Comparison of ENCODE assay signal across 9 cellular contexts in genomic region chr18:37403100-37403781, GRCh38.
DNase-seq lines count a peak whose midpoint lies in the region; ATAC-seq and TF ChIP-seq lines count a peak whose summit lies in the region.
"Had no signal": no experiment of that assay in that cellular context is flagged by ENCODE, and none has a peak within 500 bp of the region (broad histone marks: within the 10 kb centered on the region; RNA-seq: fewer than 3 reads in every experiment).

No MANE protein-coding gene starts in this region.

- no peak overlapping the region for H3K4me2 ChIP-seq in Loucy (ENCODE audit: low read depth, low read length, poor library complexity, severe bottlenecking)

- peak overlapping the region; percentile 22; the same call in 1 of the 2 replicates for H2AFZ ChIP-seq in Loucy (ENCODE audit: low read length)

- no peaks in the 10 kb centered on the region for H4K20me1 ChIP-seq in Loucy (ENCODE audit: insufficient read depth, low read length, poor library complexity, severe bottlenecking)

- no peaks in the 10 kb centered on the region for H3F3A ChIP-seq in Loucy (ENCODE audit: low read depth)

- H3K4me3 ChIP-seq in AG09309 (ENCODE audit: control insufficient read depth, low read depth, low read length) (no peak overlapping the region), Loucy (ENCODE audit: low read length, poor library complexity, severe bottlenecking) (no peak overlapping the region), cardiac fibroblast (replicated peaks in 1 of 2; ENCODE audit: low read depth in 2 of 2, low read length in 2 of 2) (no peak overlapping the region), lower lobe of right lung (no peak overlapping the region), esophagus squamous epithelium (no peak overlapping the region)

- TF ChIP-seq CTCF in AG09309 (IDR thresholded peaks at IDR 0.05; ENCODE audit: control insufficient read depth, insufficient read depth, low read depth, low read length, missing control alignments) (no peak), Loucy (conservative IDR thresholded peaks at IDR 0.05; ENCODE audit: low read length) (no peak), cardiac fibroblast (IDR thresholded peaks at IDR 0.05; ENCODE audit: low read depth, low read length) (no peak), lower lobe of right lung (IDR thresholded peaks at IDR 0.05) (no peak), GM10248 (IDR thresholded peaks at IDR 0.05; ENCODE audit: control extremely low read depth, extremely low read depth, low read depth, missing control alignments) (no peak), esophagus squamous epithelium (IDR thresholded peaks at IDR 0.05) (no peak)

- POLR2A ChIA-PET in GM10248 (lab: Yijun Ruan, JAX): no interaction called here

- DNase-seq in AG09309 (ENCODE audit: low read depth): peak; percentile 68
- peak; percentile 41 to 86 for DNase-seq in cardiac fibroblast (ENCODE audit: low read depth in 2 of 2)
- DNase-seq in lower lobe of right lung: no peak
- DNase-seq in GM10248 (ENCODE audit: extremely low spot score): no peak
- no peak for DNase-seq in C1 segment of cervical spinal cord (lab: John Stamatoyannopoulos, UW)
- DNase-seq in esophagus squamous epithelium (lab: John Stamatoyannopoulos, UW): no peak
- DNase-seq: T-cell had no signal

- H3K36me3 ChIP-seq in Loucy (ENCODE audit: insufficient read depth, low read length): no peaks in the 10 kb centered on the region
- no peaks in the 10 kb centered on the region for H3K36me3 ChIP-seq in lower lobe of right lung
- no peaks in the 10 kb centered on the region for H3K36me3 ChIP-seq in esophagus squamous epithelium

- H3K4me1 ChIP-seq in Loucy (ENCODE audit: insufficient read depth, low read length, poor library complexity, severe bottlenecking): peaks cover 21% of the 10 kb centered on the region
- no peaks in the 10 kb centered on the region for H3K4me1 ChIP-seq in lower lobe of right lung
- peaks cover 0 to 14% (median 5%) of the 10 kb centered on the region in 3 donors for H3K4me1 ChIP-seq in esophagus squamous epithelium

- no peaks in the 10 kb centered on the region for H3K9me2 ChIP-seq in Loucy (replicated peaks; ENCODE audit: low read depth, low read length)

- H3K9ac ChIP-seq in Loucy (ENCODE audit: low read depth, low read length, poor library complexity, severe bottlenecking): no peak overlapping the region

- ATAC-seq in lower lobe of right lung: peak; percentile 18 to 33
- ATAC-seq in GM21447 (IDR thresholded peaks at IDR 0.05; ENCODE audit: unreplicated experiment): no peak
- ATAC-seq: T-cell had no signal

- WGBS in esophagus squamous epithelium, 2 donors: 57 to 70% methylated on average over 17 to 19 of the region's 20 CpGs

- H3K79me2 ChIP-seq in Loucy (ENCODE audit: insufficient read depth, low read length): no peaks in the 10 kb centered on the region

- H3K27me3 ChIP-seq in Loucy (ENCODE audit: insufficient read depth, low read length, poor library complexity, severe bottlenecking): no peaks in the 10 kb centered on the region
- no peaks in the 10 kb centered on the region for H3K27me3 ChIP-seq in lower lobe of right lung (ENCODE audit: low read depth)
- H3K27me3 ChIP-seq in esophagus squamous epithelium: no peaks in the 10 kb centered on the region

- intact Hi-C loops in lower lobe of right lung (cut with DNase I): no loop called here
- intact Hi-C loops in esophagus squamous epithelium (cut with DNase I): no loop called here

- H3K27ac ChIP-seq in lower lobe of right lung (no peak overlapping the region), esophagus squamous epithelium (peak overlapping the region in 2 of 4 donors; percentile 54 to 62)

- CTCF ChIA-PET in GM10248 (lab: Yijun Ruan, JAX): no interaction called here

- H3K9me3 ChIP-seq in Loucy (ENCODE audit: insufficient read depth, low read depth, low read length): no peaks in the 10 kb centered on the region
- H3K9me3 ChIP-seq in lower lobe of right lung: no peaks in the 10 kb centered on the region
- no peaks in the 10 kb centered on the region for H3K9me3 ChIP-seq in esophagus squamous epithelium

- TF ChIP-seq POLR2A in esophagus squamous epithelium (IDR thresholded peaks at IDR 0.05): no peak

Comparison
In these comparisons a context has a peak if more than half of its experiments do, and no peak if none do; other contexts are left out.
1. DNase-seq: peak in AG09309 (single experiment) and cardiac fibroblast (2 of 2); none in lower lobe of right lung (single experiment), GM10248 (single experiment), C1 segment of cervical spinal cord (0 of 14) and esophagus squamous epithelium (single experiment).